Comparison of ENCODE assay signal across 8 cellular contexts in the genomic region with DNA sequence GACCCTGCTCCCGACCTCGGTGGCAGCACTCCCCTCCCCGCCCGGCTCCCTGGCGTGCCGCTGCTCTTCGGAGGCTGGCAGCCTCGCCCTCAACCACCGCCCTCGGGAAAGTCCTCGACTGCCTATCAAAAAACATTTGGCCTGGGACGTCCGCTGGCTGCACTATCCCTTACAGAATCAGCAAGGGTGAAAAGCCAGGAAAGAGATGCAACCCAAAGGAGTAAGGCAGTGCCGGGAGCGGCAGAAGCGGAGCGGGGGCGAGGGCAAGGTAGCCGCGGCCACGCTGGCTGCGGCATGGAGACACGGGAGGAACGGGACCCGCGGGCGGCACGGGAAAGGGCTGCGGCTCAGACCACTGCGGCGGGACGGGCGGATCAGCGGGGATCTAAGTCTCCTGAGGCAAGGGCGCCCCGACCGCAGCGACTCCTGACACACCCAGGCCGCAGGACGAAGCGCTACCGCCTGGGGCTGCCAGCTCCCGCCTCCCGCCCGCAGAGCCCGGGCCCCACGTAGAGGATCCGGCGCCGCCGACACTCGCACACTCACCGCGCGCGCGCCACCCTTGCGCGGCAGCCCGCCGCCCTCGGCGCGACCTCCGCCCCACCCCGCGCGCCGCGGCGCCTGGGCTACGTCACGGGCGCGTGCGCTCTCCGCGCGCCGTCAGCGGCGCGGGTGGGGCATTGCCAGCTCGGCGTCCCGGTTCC. TPM values are rescaled to one million over a fixed set of nuclear protein-coding genes. Genes with fewer than 3 reads are reported as not detected.
A peak's percentile ranks its signal among the peaks of the same experiment; 100 is the strongest.
DNase-seq lines count a peak whose midpoint lies in the region; ATAC-seq lines count a peak whose summit lies in the region.

A gene with protein sequence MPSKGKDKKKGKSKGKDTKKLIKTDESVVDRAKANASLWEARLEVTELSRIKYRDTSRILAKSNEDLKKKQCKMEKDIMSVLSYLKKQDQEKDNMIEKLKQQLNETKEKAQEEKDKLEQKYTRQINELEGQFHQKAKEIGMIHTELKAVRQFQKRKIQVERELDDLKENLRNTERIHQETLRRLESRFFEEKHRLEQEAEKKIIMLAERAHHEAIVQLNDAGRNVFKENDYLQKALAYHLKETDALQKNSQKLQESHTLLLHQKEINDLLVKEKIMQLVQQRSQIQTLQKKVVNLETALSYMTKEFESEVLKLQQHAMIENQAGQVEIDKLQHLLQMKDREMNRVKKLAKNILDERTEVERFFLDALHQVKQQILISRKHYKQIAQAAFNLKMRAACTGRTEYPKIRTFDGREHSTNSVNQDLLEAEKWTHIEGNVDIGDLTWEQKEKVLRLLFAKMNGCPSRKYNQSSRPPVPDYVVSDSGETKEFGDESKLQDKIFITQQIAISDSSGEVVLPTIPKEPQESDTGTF (plus strand): TSS at position 646 of the 704 bp plus-strand sequence. CDS start 130 bp downstream, outside the sequence.
A gene with protein sequence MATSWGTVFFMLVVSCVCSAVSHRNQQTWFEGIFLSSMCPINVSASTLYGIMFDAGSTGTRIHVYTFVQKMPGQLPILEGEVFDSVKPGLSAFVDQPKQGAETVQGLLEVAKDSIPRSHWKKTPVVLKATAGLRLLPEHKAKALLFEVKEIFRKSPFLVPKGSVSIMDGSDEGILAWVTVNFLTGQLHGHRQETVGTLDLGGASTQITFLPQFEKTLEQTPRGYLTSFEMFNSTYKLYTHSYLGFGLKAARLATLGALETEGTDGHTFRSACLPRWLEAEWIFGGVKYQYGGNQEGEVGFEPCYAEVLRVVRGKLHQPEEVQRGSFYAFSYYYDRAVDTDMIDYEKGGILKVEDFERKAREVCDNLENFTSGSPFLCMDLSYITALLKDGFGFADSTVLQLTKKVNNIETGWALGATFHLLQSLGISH (minus strand): TSS at position 585 of the 704 bp plus-strand sequence. CDS start 31,186 bp downstream, outside the sequence.

- peak; percentile 94 for ATAC-seq in GM19023 (IDR thresholded peaks at IDR 0.05; ENCODE audit: unreplicated experiment)
- ATAC-seq in HG03175 (IDR thresholded peaks at IDR 0.05; ENCODE audit: unreplicated experiment) = peak; percentile 91

- DNase-seq in AG08395 (ENCODE audit: low spot score) = peak; percentile 98
- DNase-seq in NCI-H446 treated with DMSO at 0.1 percent for 48 hours (lab: John Stamatoyannopoulos, UW) = peak; percentile 52
- DNase-seq in activated CD4-positive, alpha-beta T cell treated with anti-CD3 and anti-CD28 coated beads for 1 hour = peak; percentile 79
- peak; percentile 98 for DNase-seq in cerebellum (ENCODE audit: low spot score)
- DNase-seq in kidney tubule cell (ENCODE audit: low spot score) = peak; percentile 92
- DNase-seq in stimulated activated CD4-positive, alpha-beta T cell treated with anti-CD3 and anti-CD28 coated beads, Interleukin-15, amount 100 ng/mL, for 48 hours (ENCODE audit: low read depth in 2 of 2) = peak; percentile 71 to 73

RNA-seq across cellular contexts. Expression of the first gene that starts in this region (rescaled TPM):
- total RNA-seq in cerebellum = 15.2 TPM

RNA-seq across cellular contexts. Expression of the second gene that starts in this region (rescaled TPM):
- 8.9 TPM for total RNA-seq in cerebellum

Comparison
In these comparisons a context has a peak if more than half of its experiments do, and no peak if none do; other contexts are left out.
1. Peak in every context shown above with its lines: DNase-seq and ATAC-seq.